ENCODE assay signal across 1 cellular context in genomic region chr1:67759066-67759465, GRCh38.
TF ChIP-seq lines count a peak whose summit lies in the region.

No MANE protein-coding gene starts in this region.

TF ChIP-seq in SK-N-SH, 30 proteins besides CTCF, POLR2A, EP300 and RAD21:
- TF ChIP-seq MAX (IDR thresholded peaks at IDR 0.05; ENCODE audit: low read depth) = no peak
- TF ChIP-seq MEF2A (IDR thresholded peaks at IDR 0.05; ENCODE audit: borderline replicate concordance, low read depth) = no peak
- TF ChIP-seq, protein P1, sequence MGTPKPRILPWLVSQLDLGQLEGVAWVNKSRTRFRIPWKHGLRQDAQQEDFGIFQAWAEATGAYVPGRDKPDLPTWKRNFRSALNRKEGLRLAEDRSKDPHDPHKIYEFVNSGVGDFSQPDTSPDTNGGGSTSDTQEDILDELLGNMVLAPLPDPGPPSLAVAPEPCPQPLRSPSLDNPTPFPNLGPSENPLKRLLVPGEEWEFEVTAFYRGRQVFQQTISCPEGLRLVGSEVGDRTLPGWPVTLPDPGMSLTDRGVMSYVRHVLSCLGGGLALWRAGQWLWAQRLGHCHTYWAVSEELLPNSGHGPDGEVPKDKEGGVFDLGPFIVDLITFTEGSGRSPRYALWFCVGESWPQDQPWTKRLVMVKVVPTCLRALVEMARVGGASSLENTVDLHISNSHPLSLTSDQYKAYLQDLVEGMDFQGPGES (IDR thresholded peaks at IDR 0.05; ENCODE audit: low read depth, low read length) = no peak
- no peak for TF ChIP-seq RCOR1 (IDR thresholded peaks at IDR 0.05; ENCODE audit: low read length)
- TF ChIP-seq JUND (IDR thresholded peaks at IDR 0.05) = no peak
